In genomic region chr22:37190262-37190780, GRCh38 we compare ENCODE assay signal across 1 cellular context.
TF ChIP-seq lines count a peak whose summit lies in the region.

No MANE protein-coding gene starts in this region.

TF ChIP-seq in K562, 482 proteins besides CTCF, POLR2A, EP300 and RAD21:
- TF ChIP-seq TCF3 (CRISPR knock-in tag; IDR thresholded peaks at IDR 0.05) (peak; percentile 47; the same call in 1 of the 2 replicates), ZNF184 (CRISPR knock-in tag; IDR thresholded peaks at IDR 0.05) (no peak), ZNF408 (CRISPR knock-in tag; IDR thresholded peaks at IDR 0.05; ENCODE audit: low read depth) (no peak), CBFA2T3 (IDR thresholded peaks at IDR 0.05) (peak; percentile 58), CBFA2T2 (conservative IDR thresholded peaks at IDR 0.05) (peak; percentile 31), HES1 (IDR thresholded peaks at IDR 0.05; ENCODE audit: low read depth) (no peak), TAL1 (IDR thresholded peaks at IDR 0.05) (peak; percentile 11; the same call in 1 of the 2 replicates), KDM5B (IDR thresholded peaks at IDR 0.05; ENCODE audit: insufficient replicate concordance, low read depth, low read length) (no peak), PHF20 (IDR thresholded peaks at IDR 0.05; ENCODE audit: partially characterized antibody) (no peak)
